ENCODE assay signal across 1 cellular context in the genomic region with DNA sequence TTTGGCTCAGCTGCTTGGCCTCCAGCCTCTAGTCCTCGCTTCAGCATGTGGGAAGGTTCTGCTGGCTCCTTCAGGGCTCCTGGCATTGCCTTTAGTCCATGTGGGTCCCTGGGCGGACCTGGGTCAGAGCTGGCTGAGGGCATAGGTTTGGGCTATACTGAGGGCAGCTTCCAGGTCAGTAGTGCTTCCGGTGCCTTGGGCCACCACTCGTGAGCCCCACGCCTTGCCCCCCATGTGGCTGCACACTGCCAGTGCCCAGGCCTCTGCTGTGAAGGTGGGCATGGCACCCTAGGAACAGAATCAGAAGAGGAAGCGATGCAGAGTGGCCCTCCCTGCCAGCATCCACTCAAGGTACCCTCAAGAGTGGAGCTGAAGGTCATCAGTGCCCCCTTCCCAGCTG.
TF ChIP-seq lines count a peak whose summit lies in the region.

No MANE protein-coding gene starts in this region.

TF ChIP-seq in K562, 482 proteins besides CTCF, POLR2A, EP300 and RAD21:
- TF ChIP-seq HCFC1 (IDR thresholded peaks at IDR 0.05; ENCODE audit: low read depth, low read length) = no peak
- TF ChIP-seq ZSCAN29 (IDR thresholded peaks at IDR 0.05) = no peak
- TF ChIP-seq, protein P1, sequence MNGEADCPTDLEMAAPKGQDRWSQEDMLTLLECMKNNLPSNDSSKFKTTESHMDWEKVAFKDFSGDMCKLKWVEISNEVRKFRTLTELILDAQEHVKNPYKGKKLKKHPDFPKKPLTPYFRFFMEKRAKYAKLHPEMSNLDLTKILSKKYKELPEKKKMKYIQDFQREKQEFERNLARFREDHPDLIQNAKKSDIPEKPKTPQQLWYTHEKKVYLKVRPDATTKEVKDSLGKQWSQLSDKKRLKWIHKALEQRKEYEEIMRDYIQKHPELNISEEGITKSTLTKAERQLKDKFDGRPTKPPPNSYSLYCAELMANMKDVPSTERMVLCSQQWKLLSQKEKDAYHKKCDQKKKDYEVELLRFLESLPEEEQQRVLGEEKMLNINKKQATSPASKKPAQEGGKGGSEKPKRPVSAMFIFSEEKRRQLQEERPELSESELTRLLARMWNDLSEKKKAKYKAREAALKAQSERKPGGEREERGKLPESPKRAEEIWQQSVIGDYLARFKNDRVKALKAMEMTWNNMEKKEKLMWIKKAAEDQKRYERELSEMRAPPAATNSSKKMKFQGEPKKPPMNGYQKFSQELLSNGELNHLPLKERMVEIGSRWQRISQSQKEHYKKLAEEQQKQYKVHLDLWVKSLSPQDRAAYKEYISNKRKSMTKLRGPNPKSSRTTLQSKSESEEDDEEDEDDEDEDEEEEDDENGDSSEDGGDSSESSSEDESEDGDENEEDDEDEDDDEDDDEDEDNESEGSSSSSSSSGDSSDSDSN (IDR thresholded peaks at IDR 0.05; ENCODE audit: borderline replicate concordance in 1 of 2, low read depth in 2 of 2, low read length in 2 of 2) = no peak
- no peak for TF ChIP-seq TCF7L2 (IDR thresholded peaks at IDR 0.05; ENCODE audit: low read depth, low read length)
- no peak for TF ChIP-seq MYNN (IDR thresholded peaks at IDR 0.05)
- TF ChIP-seq MYNN (CRISPR knock-in tag; IDR thresholded peaks at IDR 0.05) = no peak
- TF ChIP-seq, protein P2, sequence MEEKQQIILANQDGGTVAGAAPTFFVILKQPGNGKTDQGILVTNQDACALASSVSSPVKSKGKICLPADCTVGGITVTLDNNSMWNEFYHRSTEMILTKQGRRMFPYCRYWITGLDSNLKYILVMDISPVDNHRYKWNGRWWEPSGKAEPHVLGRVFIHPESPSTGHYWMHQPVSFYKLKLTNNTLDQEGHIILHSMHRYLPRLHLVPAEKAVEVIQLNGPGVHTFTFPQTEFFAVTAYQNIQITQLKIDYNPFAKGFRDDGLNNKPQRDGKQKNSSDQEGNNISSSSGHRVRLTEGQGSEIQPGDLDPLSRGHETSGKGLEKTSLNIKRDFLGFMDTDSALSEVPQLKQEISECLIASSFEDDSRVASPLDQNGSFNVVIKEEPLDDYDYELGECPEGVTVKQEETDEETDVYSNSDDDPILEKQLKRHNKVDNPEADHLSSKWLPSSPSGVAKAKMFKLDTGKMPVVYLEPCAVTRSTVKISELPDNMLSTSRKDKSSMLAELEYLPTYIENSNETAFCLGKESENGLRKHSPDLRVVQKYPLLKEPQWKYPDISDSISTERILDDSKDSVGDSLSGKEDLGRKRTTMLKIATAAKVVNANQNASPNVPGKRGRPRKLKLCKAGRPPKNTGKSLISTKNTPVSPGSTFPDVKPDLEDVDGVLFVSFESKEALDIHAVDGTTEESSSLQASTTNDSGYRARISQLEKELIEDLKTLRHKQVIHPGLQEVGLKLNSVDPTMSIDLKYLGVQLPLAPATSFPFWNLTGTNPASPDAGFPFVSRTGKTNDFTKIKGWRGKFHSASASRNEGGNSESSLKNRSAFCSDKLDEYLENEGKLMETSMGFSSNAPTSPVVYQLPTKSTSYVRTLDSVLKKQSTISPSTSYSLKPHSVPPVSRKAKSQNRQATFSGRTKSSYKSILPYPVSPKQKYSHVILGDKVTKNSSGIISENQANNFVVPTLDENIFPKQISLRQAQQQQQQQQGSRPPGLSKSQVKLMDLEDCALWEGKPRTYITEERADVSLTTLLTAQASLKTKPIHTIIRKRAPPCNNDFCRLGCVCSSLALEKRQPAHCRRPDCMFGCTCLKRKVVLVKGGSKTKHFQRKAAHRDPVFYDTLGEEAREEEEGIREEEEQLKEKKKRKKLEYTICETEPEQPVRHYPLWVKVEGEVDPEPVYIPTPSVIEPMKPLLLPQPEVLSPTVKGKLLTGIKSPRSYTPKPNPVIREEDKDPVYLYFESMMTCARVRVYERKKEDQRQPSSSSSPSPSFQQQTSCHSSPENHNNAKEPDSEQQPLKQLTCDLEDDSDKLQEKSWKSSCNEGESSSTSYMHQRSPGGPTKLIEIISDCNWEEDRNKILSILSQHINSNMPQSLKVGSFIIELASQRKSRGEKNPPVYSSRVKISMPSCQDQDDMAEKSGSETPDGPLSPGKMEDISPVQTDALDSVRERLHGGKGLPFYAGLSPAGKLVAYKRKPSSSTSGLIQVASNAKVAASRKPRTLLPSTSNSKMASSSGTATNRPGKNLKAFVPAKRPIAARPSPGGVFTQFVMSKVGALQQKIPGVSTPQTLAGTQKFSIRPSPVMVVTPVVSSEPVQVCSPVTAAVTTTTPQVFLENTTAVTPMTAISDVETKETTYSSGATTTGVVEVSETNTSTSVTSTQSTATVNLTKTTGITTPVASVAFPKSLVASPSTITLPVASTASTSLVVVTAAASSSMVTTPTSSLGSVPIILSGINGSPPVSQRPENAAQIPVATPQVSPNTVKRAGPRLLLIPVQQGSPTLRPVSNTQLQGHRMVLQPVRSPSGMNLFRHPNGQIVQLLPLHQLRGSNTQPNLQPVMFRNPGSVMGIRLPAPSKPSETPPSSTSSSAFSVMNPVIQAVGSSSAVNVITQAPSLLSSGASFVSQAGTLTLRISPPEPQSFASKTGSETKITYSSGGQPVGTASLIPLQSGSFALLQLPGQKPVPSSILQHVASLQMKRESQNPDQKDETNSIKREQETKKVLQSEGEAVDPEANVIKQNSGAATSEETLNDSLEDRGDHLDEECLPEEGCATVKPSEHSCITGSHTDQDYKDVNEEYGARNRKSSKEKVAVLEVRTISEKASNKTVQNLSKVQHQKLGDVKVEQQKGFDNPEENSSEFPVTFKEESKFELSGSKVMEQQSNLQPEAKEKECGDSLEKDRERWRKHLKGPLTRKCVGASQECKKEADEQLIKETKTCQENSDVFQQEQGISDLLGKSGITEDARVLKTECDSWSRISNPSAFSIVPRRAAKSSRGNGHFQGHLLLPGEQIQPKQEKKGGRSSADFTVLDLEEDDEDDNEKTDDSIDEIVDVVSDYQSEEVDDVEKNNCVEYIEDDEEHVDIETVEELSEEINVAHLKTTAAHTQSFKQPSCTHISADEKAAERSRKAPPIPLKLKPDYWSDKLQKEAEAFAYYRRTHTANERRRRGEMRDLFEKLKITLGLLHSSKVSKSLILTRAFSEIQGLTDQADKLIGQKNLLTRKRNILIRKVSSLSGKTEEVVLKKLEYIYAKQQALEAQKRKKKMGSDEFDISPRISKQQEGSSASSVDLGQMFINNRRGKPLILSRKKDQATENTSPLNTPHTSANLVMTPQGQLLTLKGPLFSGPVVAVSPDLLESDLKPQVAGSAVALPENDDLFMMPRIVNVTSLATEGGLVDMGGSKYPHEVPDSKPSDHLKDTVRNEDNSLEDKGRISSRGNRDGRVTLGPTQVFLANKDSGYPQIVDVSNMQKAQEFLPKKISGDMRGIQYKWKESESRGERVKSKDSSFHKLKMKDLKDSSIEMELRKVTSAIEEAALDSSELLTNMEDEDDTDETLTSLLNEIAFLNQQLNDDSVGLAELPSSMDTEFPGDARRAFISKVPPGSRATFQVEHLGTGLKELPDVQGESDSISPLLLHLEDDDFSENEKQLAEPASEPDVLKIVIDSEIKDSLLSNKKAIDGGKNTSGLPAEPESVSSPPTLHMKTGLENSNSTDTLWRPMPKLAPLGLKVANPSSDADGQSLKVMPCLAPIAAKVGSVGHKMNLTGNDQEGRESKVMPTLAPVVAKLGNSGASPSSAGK (IDR thresholded peaks at IDR 0.05) = no peak
- TF ChIP-seq PRPF4 (IDR thresholded peaks at IDR 0.05; ENCODE audit: insufficient read depth, low read depth, low read length, poor library complexity, severe bottlenecking) = no peak
- TF ChIP-seq DMBX1 (CRISPR knock-in tag; IDR thresholded peaks at IDR 0.05; ENCODE audit: borderline replicate concordance) = no peak
- no peak for TF ChIP-seq BDP1 (IDR thresholded peaks at IDR 0.05; ENCODE audit: insufficient read depth, insufficient read length)
- TF ChIP-seq MCM5 (IDR thresholded peaks at IDR 0.05; ENCODE audit: low read depth) = no peak
- TF ChIP-seq RNF2 (IDR thresholded peaks at IDR 0.05) = no peak
- TF ChIP-seq, protein P3, sequence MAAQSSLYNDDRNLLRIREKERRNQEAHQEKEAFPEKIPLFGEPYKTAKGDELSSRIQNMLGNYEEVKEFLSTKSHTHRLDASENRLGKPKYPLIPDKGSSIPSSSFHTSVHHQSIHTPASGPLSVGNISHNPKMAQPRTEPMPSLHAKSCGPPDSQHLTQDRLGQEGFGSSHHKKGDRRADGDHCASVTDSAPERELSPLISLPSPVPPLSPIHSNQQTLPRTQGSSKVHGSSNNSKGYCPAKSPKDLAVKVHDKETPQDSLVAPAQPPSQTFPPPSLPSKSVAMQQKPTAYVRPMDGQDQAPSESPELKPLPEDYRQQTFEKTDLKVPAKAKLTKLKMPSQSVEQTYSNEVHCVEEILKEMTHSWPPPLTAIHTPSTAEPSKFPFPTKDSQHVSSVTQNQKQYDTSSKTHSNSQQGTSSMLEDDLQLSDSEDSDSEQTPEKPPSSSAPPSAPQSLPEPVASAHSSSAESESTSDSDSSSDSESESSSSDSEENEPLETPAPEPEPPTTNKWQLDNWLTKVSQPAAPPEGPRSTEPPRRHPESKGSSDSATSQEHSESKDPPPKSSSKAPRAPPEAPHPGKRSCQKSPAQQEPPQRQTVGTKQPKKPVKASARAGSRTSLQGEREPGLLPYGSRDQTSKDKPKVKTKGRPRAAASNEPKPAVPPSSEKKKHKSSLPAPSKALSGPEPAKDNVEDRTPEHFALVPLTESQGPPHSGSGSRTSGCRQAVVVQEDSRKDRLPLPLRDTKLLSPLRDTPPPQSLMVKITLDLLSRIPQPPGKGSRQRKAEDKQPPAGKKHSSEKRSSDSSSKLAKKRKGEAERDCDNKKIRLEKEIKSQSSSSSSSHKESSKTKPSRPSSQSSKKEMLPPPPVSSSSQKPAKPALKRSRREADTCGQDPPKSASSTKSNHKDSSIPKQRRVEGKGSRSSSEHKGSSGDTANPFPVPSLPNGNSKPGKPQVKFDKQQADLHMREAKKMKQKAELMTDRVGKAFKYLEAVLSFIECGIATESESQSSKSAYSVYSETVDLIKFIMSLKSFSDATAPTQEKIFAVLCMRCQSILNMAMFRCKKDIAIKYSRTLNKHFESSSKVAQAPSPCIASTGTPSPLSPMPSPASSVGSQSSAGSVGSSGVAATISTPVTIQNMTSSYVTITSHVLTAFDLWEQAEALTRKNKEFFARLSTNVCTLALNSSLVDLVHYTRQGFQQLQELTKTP (IDR thresholded peaks at IDR 0.05; ENCODE audit: low read depth in 1 of 2, partially characterized antibody in 2 of 2) = no peak
